Comparison of ENCODE assay signal across 8 cellular contexts in genomic region chr19:38769635-38770211, GRCh38. TPM values are rescaled to one million over a fixed set of nuclear protein-coding genes. Genes with fewer than 3 reads are reported as not detected.
DNase-seq lines count a peak whose midpoint lies in the region; ATAC-seq and TF ChIP-seq lines count a peak whose summit lies in the region.

No MANE protein-coding gene starts in this region.

- H3K4me1 Mint-ChIP-seq in central memory CD8-positive, alpha-beta T cell, result no peaks in the 10 kb centered on the region

- peak overlapping the region; percentile 59 for H3K4me3 Mint-ChIP-seq in central memory CD8-positive, alpha-beta T cell

- peak; percentile 69 for ATAC-seq in HG03108 (IDR thresholded peaks at IDR 0.05; ENCODE audit: unreplicated experiment)
- ATAC-seq in central memory CD8-positive, alpha-beta T cell (replicated peaks; ENCODE audit: extremely low read depth, poor library complexity, severe bottlenecking), result peak; percentile 74

- no peaks in the 10 kb centered on the region for H3K27me3 Mint-ChIP-seq in central memory CD8-positive, alpha-beta T cell

- no peak overlapping the region for H3K27ac Mint-ChIP-seq in central memory CD8-positive, alpha-beta T cell (ENCODE audit: low read depth)

- DNase-seq in activated CD4-positive, alpha-beta T cell treated with anti-CD3 and anti-CD28 coated beads for 1 hour, result peak; percentile 82
- DNase-seq in central memory CD8-positive, alpha-beta T cell (ENCODE audit: low spot score in 2 of 2), result peak; percentile 82 to 97
- DNase-seq in kidney epithelial cell (ENCODE audit: low read depth), result no peak
- DNase-seq in stimulated activated CD4-positive, alpha-beta T cell treated with anti-CD3 and anti-CD28 coated beads, Interleukin-15, amount 100 ng/mL, for 48 hours (ENCODE audit: low read depth in 2 of 2), result peak; percentile 76 to 91
- DNase-seq in DMS79 treated with DMSO at 0.1 percent for 48 hours (lab: John Stamatoyannopoulos, UW), result no peak
- DNase-seq in KBM-7, result no peak

- H3K27me3 ChIP-seq in kidney epithelial cell (ENCODE audit: control insufficient read depth, insufficient read depth, low read length), result no peaks in the 10 kb centered on the region

- H3K36me3 Mint-ChIP-seq in central memory CD8-positive, alpha-beta T cell (ENCODE audit: insufficient read depth), result peaks cover 2% of the 10 kb centered on the region

- no peak overlapping the region for H3K4me3 ChIP-seq in kidney epithelial cell (ENCODE audit: low read depth, low read length)

- no peaks in the 10 kb centered on the region for H3K36me3 ChIP-seq in kidney epithelial cell (ENCODE audit: control insufficient read depth, insufficient read depth, low read length)

- H3K9me3 Mint-ChIP-seq in central memory CD8-positive, alpha-beta T cell, result no peaks in the 10 kb centered on the region

- in situ Hi-C loops in KBM-7 (cut with MboI; ENCODE audit: low pct_unique_long_range_greater_than_20kb, low sequenced_read_pairs), result no loop called here

- TF ChIP-seq CTCF in GM12874 (IDR thresholded peaks at IDR 0.05; ENCODE audit: insufficient read depth, low read depth, low read length) (peak; percentile 84), kidney epithelial cell (IDR thresholded peaks at IDR 0.05; ENCODE audit: insufficient read depth, low read length, poor library complexity, severe bottlenecking) (peak; percentile 82)

RNA-seq across cellular contexts. Expression of gene LGALS7, which starts 3.6 kb away (rescaled TPM):
- total RNA-seq in kidney epithelial cell, result 0.55 TPM in 1 of 2 replicates, not detected in the other

RNA-seq across cellular contexts. Expression of gene LGALS7B, which starts 19.3 kb away (rescaled TPM):
- total RNA-seq in kidney epithelial cell, result not detected in 2 replicates

RNA-seq across cellular contexts. Expression of gene CAPN12, which starts 25.4 kb away (rescaled TPM):
- total RNA-seq in kidney epithelial cell, result 0.68 and 1.3 TPM in 2 replicates

RNA-seq across cellular contexts. Expression of gene LGALS4, which starts 43.0 kb away (rescaled TPM):
- total RNA-seq in kidney epithelial cell, result not detected in 2 replicates

Comparison
In these comparisons a context has a peak if more than half of its experiments do, and no peak if none do; other contexts are left out.
1. DNase-seq: peak in activated CD4-positive, alpha-beta T cell treated with anti-CD3 and anti-CD28 coated beads for 1 hour (single experiment), central memory CD8-positive, alpha-beta T cell (2 of 2) and stimulated activated CD4-positive, alpha-beta T cell treated with anti-CD3 and anti-CD28 coated beads, Interleukin-15, amount 100 ng/mL, for 48 hours (2 of 2); none in kidney epithelial cell (single experiment), DMS79 treated with DMSO at 0.1 percent for 48 hours (single experiment) and KBM-7 (single experiment).